Comparison of ENCODE assay signal across 1 cellular context in genomic region chr3:99418709-99419108, GRCh38.
TF ChIP-seq lines count a peak whose summit lies in the region.

No MANE protein-coding gene starts in this region.

TF ChIP-seq in GM12878, 131 proteins besides CTCF, POLR2A, EP300 and RAD21 (continued from another document):
- peak; percentile 41; the same call in 1 of the 2 replicates for TF ChIP-seq TCF12 (IDR thresholded peaks at IDR 0.05; ENCODE audit: low read depth, low read length)
- TF ChIP-seq FOS (IDR thresholded peaks at IDR 0.05; ENCODE audit: borderline replicate concordance, extremely low read depth, insufficient read length), result no peak
- TF ChIP-seq RBBP5 (conservative IDR thresholded peaks at IDR 0.05), result no peak
- no peak for TF ChIP-seq SP1 (IDR thresholded peaks at IDR 0.05; ENCODE audit: low read depth, low read length)
- 0 out of 2 replicates have a peak, but pooled peaks have one; percentile 16 for TF ChIP-seq CHD2 (IDR thresholded peaks at IDR 0.05; ENCODE audit: borderline replicate concordance, low read depth, low read length)
- peak; percentile 55; the same call in 1 of the 2 replicates for TF ChIP-seq PAX5 (IDR thresholded peaks at IDR 0.05; ENCODE audit: borderline replicate concordance, low read depth, low read length)
- TF ChIP-seq IKZF2 (IDR thresholded peaks at IDR 0.05), result peak in 1 of 2 experiments; percentile 34; a peak in 2 of 4 replicates
- TF ChIP-seq EED (IDR thresholded peaks at IDR 0.05; ENCODE audit: low read depth), result peak; percentile 74; the same call in 1 of the 2 replicates
- TF ChIP-seq SMARCA5 (IDR thresholded peaks at IDR 0.05), result 0 out of 2 replicates have a peak, but pooled peaks have one; percentile 49
- TF ChIP-seq SMC3 (IDR thresholded peaks at IDR 0.05; ENCODE audit: borderline replicate concordance, low read length), result peak; percentile 24; the same call in 1 of the 2 replicates
- TF ChIP-seq MEF2B (IDR thresholded peaks at IDR 0.05; ENCODE audit: partially characterized antibody, poor library complexity, severe bottlenecking), result peak; percentile 57
- TF ChIP-seq BCL11A (IDR thresholded peaks at IDR 0.05; ENCODE audit: low read depth, low read length), result peak; percentile 56; the same call in 1 of the 2 replicates
- peak; percentile 45; the same call in 1 of the 2 replicates for TF ChIP-seq SMAD5 (IDR thresholded peaks at IDR 0.05; ENCODE audit: low read depth)
- TF ChIP-seq CBX5 (IDR thresholded peaks at IDR 0.05; ENCODE audit: low read depth), result peak; percentile 65; the same call in 1 of the 2 replicates
- no peak for TF ChIP-seq TCF3 (IDR thresholded peaks at IDR 0.05; ENCODE audit: borderline replicate concordance, insufficient read depth, low read depth, low read length)
- peak; percentile 45 for TF ChIP-seq IKZF1 (conservative IDR thresholded peaks at IDR 0.05)
- TF ChIP-seq ZBED1 (IDR thresholded peaks at IDR 0.05; ENCODE audit: borderline replicate concordance), result peak; percentile 69
- TF ChIP-seq BACH1 (IDR thresholded peaks at IDR 0.05; ENCODE audit: borderline replicate concordance), result no peak
- TF ChIP-seq FOXM1 (IDR thresholded peaks at IDR 0.05; ENCODE audit: low read depth, low read length), result peak; percentile 74
- 0 out of 2 replicates have a peak, but pooled peaks have one; percentile 37 for TF ChIP-seq CBFB (IDR thresholded peaks at IDR 0.05; ENCODE audit: low read depth)
- TF ChIP-seq, protein P1, sequence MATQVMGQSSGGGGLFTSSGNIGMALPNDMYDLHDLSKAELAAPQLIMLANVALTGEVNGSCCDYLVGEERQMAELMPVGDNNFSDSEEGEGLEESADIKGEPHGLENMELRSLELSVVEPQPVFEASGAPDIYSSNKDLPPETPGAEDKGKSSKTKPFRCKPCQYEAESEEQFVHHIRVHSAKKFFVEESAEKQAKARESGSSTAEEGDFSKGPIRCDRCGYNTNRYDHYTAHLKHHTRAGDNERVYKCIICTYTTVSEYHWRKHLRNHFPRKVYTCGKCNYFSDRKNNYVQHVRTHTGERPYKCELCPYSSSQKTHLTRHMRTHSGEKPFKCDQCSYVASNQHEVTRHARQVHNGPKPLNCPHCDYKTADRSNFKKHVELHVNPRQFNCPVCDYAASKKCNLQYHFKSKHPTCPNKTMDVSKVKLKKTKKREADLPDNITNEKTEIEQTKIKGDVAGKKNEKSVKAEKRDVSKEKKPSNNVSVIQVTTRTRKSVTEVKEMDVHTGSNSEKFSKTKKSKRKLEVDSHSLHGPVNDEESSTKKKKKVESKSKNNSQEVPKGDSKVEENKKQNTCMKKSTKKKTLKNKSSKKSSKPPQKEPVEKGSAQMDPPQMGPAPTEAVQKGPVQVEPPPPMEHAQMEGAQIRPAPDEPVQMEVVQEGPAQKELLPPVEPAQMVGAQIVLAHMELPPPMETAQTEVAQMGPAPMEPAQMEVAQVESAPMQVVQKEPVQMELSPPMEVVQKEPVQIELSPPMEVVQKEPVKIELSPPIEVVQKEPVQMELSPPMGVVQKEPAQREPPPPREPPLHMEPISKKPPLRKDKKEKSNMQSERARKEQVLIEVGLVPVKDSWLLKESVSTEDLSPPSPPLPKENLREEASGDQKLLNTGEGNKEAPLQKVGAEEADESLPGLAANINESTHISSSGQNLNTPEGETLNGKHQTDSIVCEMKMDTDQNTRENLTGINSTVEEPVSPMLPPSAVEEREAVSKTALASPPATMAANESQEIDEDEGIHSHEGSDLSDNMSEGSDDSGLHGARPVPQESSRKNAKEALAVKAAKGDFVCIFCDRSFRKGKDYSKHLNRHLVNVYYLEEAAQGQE (IDR thresholded peaks at IDR 0.05; ENCODE audit: low read depth, low read length), result peak; percentile 29; the same call in 1 of the 2 replicates
- TF ChIP-seq, protein P2, sequence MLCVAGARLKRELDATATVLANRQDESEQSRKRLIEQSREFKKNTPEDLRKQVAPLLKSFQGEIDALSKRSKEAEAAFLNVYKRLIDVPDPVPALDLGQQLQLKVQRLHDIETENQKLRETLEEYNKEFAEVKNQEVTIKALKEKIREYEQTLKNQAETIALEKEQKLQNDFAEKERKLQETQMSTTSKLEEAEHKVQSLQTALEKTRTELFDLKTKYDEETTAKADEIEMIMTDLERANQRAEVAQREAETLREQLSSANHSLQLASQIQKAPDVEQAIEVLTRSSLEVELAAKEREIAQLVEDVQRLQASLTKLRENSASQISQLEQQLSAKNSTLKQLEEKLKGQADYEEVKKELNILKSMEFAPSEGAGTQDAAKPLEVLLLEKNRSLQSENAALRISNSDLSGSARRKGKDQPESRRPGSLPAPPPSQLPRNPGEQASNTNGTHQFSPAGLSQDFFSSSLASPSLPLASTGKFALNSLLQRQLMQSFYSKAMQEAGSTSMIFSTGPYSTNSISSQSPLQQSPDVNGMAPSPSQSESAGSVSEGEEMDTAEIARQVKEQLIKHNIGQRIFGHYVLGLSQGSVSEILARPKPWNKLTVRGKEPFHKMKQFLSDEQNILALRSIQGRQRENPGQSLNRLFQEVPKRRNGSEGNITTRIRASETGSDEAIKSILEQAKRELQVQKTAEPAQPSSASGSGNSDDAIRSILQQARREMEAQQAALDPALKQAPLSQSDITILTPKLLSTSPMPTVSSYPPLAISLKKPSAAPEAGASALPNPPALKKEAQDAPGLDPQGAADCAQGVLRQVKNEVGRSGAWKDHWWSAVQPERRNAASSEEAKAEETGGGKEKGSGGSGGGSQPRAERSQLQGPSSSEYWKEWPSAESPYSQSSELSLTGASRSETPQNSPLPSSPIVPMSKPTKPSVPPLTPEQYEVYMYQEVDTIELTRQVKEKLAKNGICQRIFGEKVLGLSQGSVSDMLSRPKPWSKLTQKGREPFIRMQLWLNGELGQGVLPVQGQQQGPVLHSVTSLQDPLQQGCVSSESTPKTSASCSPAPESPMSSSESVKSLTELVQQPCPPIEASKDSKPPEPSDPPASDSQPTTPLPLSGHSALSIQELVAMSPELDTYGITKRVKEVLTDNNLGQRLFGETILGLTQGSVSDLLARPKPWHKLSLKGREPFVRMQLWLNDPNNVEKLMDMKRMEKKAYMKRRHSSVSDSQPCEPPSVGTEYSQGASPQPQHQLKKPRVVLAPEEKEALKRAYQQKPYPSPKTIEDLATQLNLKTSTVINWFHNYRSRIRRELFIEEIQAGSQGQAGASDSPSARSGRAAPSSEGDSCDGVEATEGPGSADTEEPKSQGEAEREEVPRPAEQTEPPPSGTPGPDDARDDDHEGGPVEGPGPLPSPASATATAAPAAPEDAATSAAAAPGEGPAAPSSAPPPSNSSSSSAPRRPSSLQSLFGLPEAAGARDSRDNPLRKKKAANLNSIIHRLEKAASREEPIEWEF (IDR thresholded peaks at IDR 0.05; ENCODE audit: insufficient replicate concordance, low read depth, low read length), result peak; percentile 67
- no peak for TF ChIP-seq SMAD1 (IDR thresholded peaks at IDR 0.05; ENCODE audit: low read depth, partially characterized antibody)
- TF ChIP-seq RELB (IDR thresholded peaks at IDR 0.05; ENCODE audit: low read depth), result peak; percentile 43; the same call in 1 of the 2 replicates
- TF ChIP-seq, protein P3, sequence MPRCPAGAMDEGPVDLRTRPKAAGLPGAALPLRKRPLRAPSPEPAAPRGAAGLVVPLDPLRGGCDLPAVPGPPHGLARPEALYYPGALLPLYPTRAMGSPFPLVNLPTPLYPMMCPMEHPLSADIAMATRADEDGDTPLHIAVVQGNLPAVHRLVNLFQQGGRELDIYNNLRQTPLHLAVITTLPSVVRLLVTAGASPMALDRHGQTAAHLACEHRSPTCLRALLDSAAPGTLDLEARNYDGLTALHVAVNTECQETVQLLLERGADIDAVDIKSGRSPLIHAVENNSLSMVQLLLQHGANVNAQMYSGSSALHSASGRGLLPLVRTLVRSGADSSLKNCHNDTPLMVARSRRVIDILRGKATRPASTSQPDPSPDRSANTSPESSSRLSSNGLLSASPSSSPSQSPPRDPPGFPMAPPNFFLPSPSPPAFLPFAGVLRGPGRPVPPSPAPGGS (IDR thresholded peaks at IDR 0.05; ENCODE audit: borderline replicate concordance, insufficient read depth, low read depth, low read length, poor library complexity, severe bottlenecking), result peak; percentile 94
- TF ChIP-seq BMI1 (IDR thresholded peaks at IDR 0.05; ENCODE audit: borderline replicate concordance), result no peak
